In the genomic region with DNA sequence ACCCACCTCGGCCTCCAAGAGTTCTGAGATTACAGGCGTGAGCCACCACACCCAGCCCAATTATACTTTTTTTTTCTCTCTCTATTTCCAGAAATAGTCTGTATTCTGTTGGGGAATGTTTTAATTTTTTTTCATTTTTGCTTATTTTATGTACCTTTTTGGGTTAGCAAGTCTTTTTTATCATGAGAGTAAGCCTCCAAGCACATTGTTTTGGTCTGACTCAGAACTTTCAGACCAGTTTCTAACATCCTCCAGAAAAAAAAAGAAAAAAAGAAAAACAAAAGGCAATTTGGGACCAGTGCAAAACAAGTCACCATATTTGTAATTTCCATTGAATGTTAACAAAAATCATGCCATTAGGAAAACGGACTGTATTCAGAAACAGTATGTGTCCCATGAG, we compare ENCODE assay signal across 2 cellular contexts.
TF ChIP-seq lines count a peak whose summit lies in the region.

No MANE protein-coding gene starts in this region.

TF ChIP-seq in GM23338, 12 proteins besides CTCF, POLR2A, EP300 and RAD21 (continued from another document):
- TF ChIP-seq REST (IDR thresholded peaks at IDR 0.05; ENCODE audit: unreplicated experiment) (no peak), CREB1 (CRISPR knock-in tag; IDR thresholded peaks at IDR 0.05; ENCODE audit: low read depth) (no peak), POLR2AphosphoS5 (IDR thresholded peaks at IDR 0.05; ENCODE audit: low read depth) (no peak), ETS1 (IDR thresholded peaks at IDR 0.05) (no peak), EZH2phosphoT487 (IDR thresholded peaks at IDR 0.05; ENCODE audit: unreplicated experiment) (no peak), ZNF114 (CRISPR knock-in tag; IDR thresholded peaks at IDR 0.05) (no peak), ZNF331 (CRISPR knock-in tag; IDR thresholded peaks at IDR 0.05; ENCODE audit: low read depth) (no peak)

TF ChIP-seq in GM12878, 131 proteins besides CTCF, POLR2A, EP300 and RAD21 (continued from another document):
- TF ChIP-seq ZBTB33 (IDR thresholded peaks at IDR 0.05) = no peak
- TF ChIP-seq NR2C1 (IDR thresholded peaks at IDR 0.05) = no peak
- TF ChIP-seq HDAC2 (IDR thresholded peaks at IDR 0.05) = no peak
- no peak for TF ChIP-seq ZNF207 (IDR thresholded peaks at IDR 0.05; ENCODE audit: borderline replicate concordance)
- no peak for TF ChIP-seq TBL1XR1 (IDR thresholded peaks at IDR 0.05; ENCODE audit: low read depth, low read length)
